In genomic region chr2:229539628-229540027, GRCh38 we compare ENCODE assay signal across 28 cellular contexts.
A peak's percentile ranks its signal among the peaks of the same experiment; 100 is the strongest.
DNase-seq lines count a peak whose midpoint lies in the region; ATAC-seq and TF ChIP-seq lines count a peak whose summit lies in the region.
"Had no signal": no experiment of that assay in that cellular context is flagged by ENCODE, and none has a peak within 500 bp of the region (broad histone marks: within the 10 kb centered on the region; RNA-seq: fewer than 3 reads in every experiment).

No MANE protein-coding gene starts in this region.

- TF ChIP-seq POLR2A in adrenal gland (IDR thresholded peaks at IDR 0.05) = no peak
- TF ChIP-seq POLR2A in Peyer's patch (IDR thresholded peaks at IDR 0.05) = no peak

- peak; percentile 61 for DNase-seq in Daoy (ENCODE audit: low read depth)
- peak; percentile 25 for DNase-seq in LHCN-M2 (ENCODE audit: low read depth)
- DNase-seq in adrenal gland = peak in 5 of 7 donors; percentile 17 to 37 (median 27)
- DNase-seq in fibroblast of mammary gland (ENCODE audit: low read depth) = peak; percentile 35
- DNase-seq in PC-9 = no peak
- DNase-seq in NOMO-1 treated with DMSO at 0.1 percent for 48 hours (lab: John Stamatoyannopoulos, UW; ENCODE audit: unreplicated experiment) = no peak
- no peak for DNase-seq in Peyer's patch
- DNase-seq: activated CD4-positive, alpha-beta T cell treated with anti-CD3 and anti-CD28 coated beads, Interleukin-2, amount 50 U/mL, for 48 hours; activated CD4-positive, CD25-positive, alpha-beta regulatory T cell treated with anti-CD3 and anti-CD28 coated beads, Interleukin-2, amount 50 U/mL, for 72 hours; activated gamma-delta T cell treated with Interleukin-2 at 50 U/mL for 16 hours; activated T-cell treated with anti-CD3 and anti-CD28 coated beads, Interleukin-2, amount 50 U/mL, for 48 hours; DMS79; effector memory CD4-positive, alpha-beta T cell; glutamatergic neuron; left ventricle myocardium inferior; NCI-H1436; NCI-H2081; NCI-H345; NCI-H748 treated with DMSO at 0.1 percent for 48 hours; SK-N-SH; stimulated activated naive CD4-positive, alpha-beta T cell had no signal

- no peaks in the 10 kb centered on the region for H4K20me1 ChIP-seq in PC-9 (ENCODE audit: insufficient read depth)

- H3K9me3 ChIP-seq in adrenal gland (replicated peaks in 1 of 3) (no peaks in the 10 kb centered on the region), PC-9 (ENCODE audit: insufficient read depth, low read depth) (no peaks in the 10 kb centered on the region), Peyer's patch (no peaks in the 10 kb centered on the region)
- H3K9me3 ChIP-seq: left ventricle myocardium inferior, right atrium auricular region, SK-N-SH had no signal

- H3K27me3 ChIP-seq in adrenal gland = no peaks in the 10 kb centered on the region
- no peaks in the 10 kb centered on the region for H3K27me3 ChIP-seq in PC-9 (ENCODE audit: insufficient read depth, low read depth)
- H3K27me3 ChIP-seq in Peyer's patch = no peaks in the 10 kb centered on the region
- H3K27me3 ChIP-seq: neural progenitor cell, right atrium auricular region had no signal

- CTCF ChIA-PET in PC-9 (lab: Charles Lee) = no interaction called here

- no peaks in the 10 kb centered on the region for H3K36me3 ChIP-seq in adrenal gland (replicated peaks in 1 of 2)
- H3K36me3 ChIP-seq in PC-9 (ENCODE audit: low read depth) = no peaks in the 10 kb centered on the region
- H3K36me3 ChIP-seq in Peyer's patch = no peaks in the 10 kb centered on the region
- H3K36me3 ChIP-seq: left ventricle myocardium inferior, neural progenitor cell, right atrium auricular region had no signal

- H3K4me2 ChIP-seq in PC-9 = no peak overlapping the region
- H3K4me2 ChIP-seq: GM23338, neural progenitor cell, SK-N-SH, smooth muscle cell had no signal

- intact Hi-C loops in adrenal gland (cut with DNase I) (no loop called here), PC-9 (cut with micrococcal nuclease; ENCODE audit: unreplicated experiment) (no loop called here)

- no peak for ATAC-seq in HG03025 (IDR thresholded peaks at IDR 0.05; ENCODE audit: low FRiP score, unreplicated experiment)
- ATAC-seq: GM23338, Right ventricle myocardium inferior had no signal

- H3F3A ChIP-seq in PC-9 (ENCODE audit: insufficient read depth, low read depth) = no peaks in the 10 kb centered on the region

- BruUV-seq in PC-9 (replicated peaks; lab: Mats Ljungman, UMichigan) = no TSS peak

- POLR2A ChIA-PET in PC-9 (lab: Charles Lee; ENCODE audit: unreplicated experiment) = no interaction called here

- no peak overlapping the region for H3K27ac ChIP-seq in adrenal gland
- H3K27ac ChIP-seq in PC-9 = no peak overlapping the region
- H3K27ac ChIP-seq in Peyer's patch = no peak overlapping the region
- H3K27ac ChIP-seq: coronary artery, left ventricle myocardium inferior, neural progenitor cell, right atrium auricular region had no signal

- no peak for TF ChIP-seq CTCF in adrenal gland (IDR thresholded peaks at IDR 0.05)
- no peak for TF ChIP-seq CTCF in fibroblast of mammary gland (conservative IDR thresholded peaks at IDR 0.05; ENCODE audit: control insufficient read depth, insufficient read depth, low read depth, low read length)
- no peak for TF ChIP-seq CTCF in PC-9 (conservative IDR thresholded peaks at IDR 0.05)
- TF ChIP-seq CTCF in Peyer's patch (IDR thresholded peaks at IDR 0.05) = no peak

- no peak overlapping the region for H2AFZ ChIP-seq in PC-9
- H2AFZ ChIP-seq: GM23338, neural progenitor cell had no signal

- WGBS in adrenal gland, 4 donors = 80 to 91% (median 83%) methylated on average over 8 of the region's 8 CpGs

- H3K4me1 ChIP-seq in adrenal gland (replicated peaks in 1 of 2) = no peaks in the 10 kb centered on the region
- no peaks in the 10 kb centered on the region for H3K4me1 ChIP-seq in PC-9 (replicated peaks; ENCODE audit: insufficient read depth)
- H3K4me1 ChIP-seq in Peyer's patch = no peaks in the 10 kb centered on the region
- H3K4me1 ChIP-seq: left ventricle myocardium inferior, neural progenitor cell, right atrium auricular region had no signal

- no peaks in the 10 kb centered on the region for H3K9me2 ChIP-seq in PC-9 (ENCODE audit: insufficient read depth)
- H3K9me2 ChIP-seq: SK-N-SH had no signal

- H3K4me3 ChIP-seq in adrenal gland = no peak overlapping the region
- no peak overlapping the region for H3K4me3 ChIP-seq in fibroblast of mammary gland (ENCODE audit: control insufficient read depth, low read depth, low read length)
- no peak overlapping the region for H3K4me3 ChIP-seq in PC-9
- no peak overlapping the region for H3K4me3 ChIP-seq in Peyer's patch
- H3K4me3 ChIP-seq: coronary artery, GM23338, left ventricle myocardium inferior, neural progenitor cell, right atrium auricular region, smooth muscle cell had no signal

- H3K79me2 ChIP-seq in PC-9 (ENCODE audit: low read depth) = no peaks in the 10 kb centered on the region

Comparison
In these comparisons a context has a peak if more than half of its experiments do, and no peak if none do; other contexts are left out.
1. DNase-seq: peak in Daoy (single experiment), LHCN-M2 (single experiment), adrenal gland (5 of 7) and fibroblast of mammary gland (single experiment); none in PC-9 (0 of 2), NOMO-1 treated with DMSO at 0.1 percent for 48 hours (single experiment) and Peyer's patch (0 of 3).